Comparison of ENCODE assay signal across 8 cellular contexts in the genomic region with DNA sequence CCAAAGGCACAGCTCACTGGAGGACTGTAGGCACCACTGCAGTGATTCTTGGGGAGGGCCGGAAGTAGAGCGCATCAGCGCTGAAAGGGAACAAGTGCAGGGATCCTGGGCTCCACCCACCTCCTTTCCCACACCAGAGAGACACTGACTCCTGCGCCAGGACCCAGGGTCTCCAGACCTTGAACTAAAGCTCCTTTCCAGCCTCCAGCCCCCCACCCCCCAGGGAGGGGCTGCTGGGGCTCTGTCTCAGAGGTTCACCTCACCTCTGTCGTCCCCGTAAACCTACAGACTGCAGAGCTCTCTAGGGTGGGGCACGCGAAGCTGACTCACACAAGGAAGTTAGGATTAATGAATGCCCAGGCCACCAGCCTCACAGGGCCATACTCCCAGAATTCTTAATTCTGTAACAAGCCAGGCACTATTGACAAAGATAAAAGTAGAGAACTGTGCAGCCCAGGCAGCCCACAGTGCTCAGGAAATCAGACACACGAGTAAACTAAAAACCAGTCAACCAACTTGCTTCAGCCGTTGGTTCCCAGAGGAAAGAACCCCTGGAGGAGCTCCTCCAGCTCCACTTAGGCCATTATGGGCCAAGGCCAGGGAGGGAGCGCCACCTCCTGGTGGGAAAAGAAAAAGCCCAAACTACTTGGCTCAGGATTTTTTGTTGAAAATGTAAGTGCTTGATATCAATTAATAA. TPM values are rescaled to one million over a fixed set of nuclear protein-coding genes. Genes with fewer than 3 reads are reported as not detected.
DNase-seq lines count a peak whose midpoint lies in the region; ATAC-seq and TF ChIP-seq lines count a peak whose summit lies in the region.

No MANE protein-coding gene starts in this region.

- no peak overlapping the region for H3K9ac ChIP-seq in NT2/D1 (ENCODE audit: insufficient read length, low read depth)

- no peak for TF ChIP-seq EP300 in esophagus muscularis mucosa (IDR thresholded peaks at IDR 0.05)

- H3K36me3 ChIP-seq in NT2/D1 (ENCODE audit: insufficient read depth, insufficient read length, low read length) = no peaks in the 10 kb centered on the region
- H3K36me3 ChIP-seq in esophagus muscularis mucosa = no peaks in the 10 kb centered on the region

- no peak overlapping the region for H3K4me3 Mint-ChIP-seq in naive B cell
- H3K4me3 Mint-ChIP-seq in stimulated activated naive CD8-positive, alpha-beta T cell treated with anti-CD3 and anti-CD28 coated beads, Interleukin-15, amount 100 ng/mL, for 72 hours = no peak overlapping the region

- no peaks in the 10 kb centered on the region for H3K9me3 ChIP-seq in NT2/D1 (ENCODE audit: insufficient read depth, low read length)
- H3K9me3 ChIP-seq in esophagus muscularis mucosa = no peaks in the 10 kb centered on the region

- H3K4me3 ChIP-seq in HFF-Myc (replicated peaks; ENCODE audit: low read depth, low read length) (no peak overlapping the region), NT2/D1 (ENCODE audit: insufficient read length, low read depth) (no peak overlapping the region), esophagus muscularis mucosa (no peak overlapping the region)

- no peak for TF ChIP-seq POLR2A in esophagus muscularis mucosa (IDR thresholded peaks at IDR 0.05; ENCODE audit: low read depth)

- peak overlapping the region in 2 of 6 donors; percentile 10 to 47 for H3K27ac Mint-ChIP-seq in naive B cell
- no peak overlapping the region for H3K27ac Mint-ChIP-seq in stimulated activated naive CD8-positive, alpha-beta T cell treated with anti-CD3 and anti-CD28 coated beads, Interleukin-15, amount 100 ng/mL, for 72 hours

- H3K27me3 Mint-ChIP-seq in naive B cell = peaks cover 0 to 6% (median 0%) of the 10 kb centered on the region in 3 donors
- H3K27me3 Mint-ChIP-seq in stimulated activated naive CD8-positive, alpha-beta T cell treated with anti-CD3 and anti-CD28 coated beads, Interleukin-15, amount 100 ng/mL, for 72 hours = no peaks in the 10 kb centered on the region

- H3K4me1 Mint-ChIP-seq in naive B cell = no peaks in the 10 kb centered on the region
- H3K4me1 Mint-ChIP-seq in stimulated activated naive CD8-positive, alpha-beta T cell treated with anti-CD3 and anti-CD28 coated beads, Interleukin-15, amount 100 ng/mL, for 72 hours = peaks cover 6% of the 10 kb centered on the region

- TF ChIP-seq CTCF in HFF-Myc (IDR thresholded peaks at IDR 0.05; ENCODE audit: low read depth, low read length, missing control alignments) (peak; percentile 91), esophagus muscularis mucosa (IDR thresholded peaks at IDR 0.05) (peak; percentile 80 to 85 (median 84))

- peak; percentile 77 for DNase-seq in CD1c-positive myeloid dendritic cell (ENCODE audit: extremely low spot score)
- peak; percentile 38 for DNase-seq in HFF-Myc (ENCODE audit: extremely low read depth, low read depth)
- DNase-seq in NT2/D1 (ENCODE audit: low read depth, low spot score) = peak; percentile 65
- peak; percentile 28 for DNase-seq in activated T-cell treated with anti-CD3 and anti-CD28 coated beads for 24 hours (ENCODE audit: low read depth)
- no peak for DNase-seq in esophagus muscularis mucosa (ENCODE audit: extremely low spot score)
- DNase-seq in naive B cell = peak; percentile 7
- peak; percentile 54 to 56 for DNase-seq in stimulated activated naive CD8-positive, alpha-beta T cell treated with anti-CD3 and anti-CD28 coated beads, Interleukin-15, amount 100 ng/mL, for 72 hours

- ATAC-seq in naive B cell (ENCODE audit: low read depth in 2 of 2) (no peak), GM21717 (IDR thresholded peaks at IDR 0.05; ENCODE audit: unreplicated experiment) (no peak)
- ATAC-seq in stimulated activated naive CD8-positive, alpha-beta T cell treated with anti-CD3 and anti-CD28 coated beads, Interleukin-15, amount 100 ng/mL, for 72 hours = no peak

- H3K4me1 ChIP-seq in NT2/D1 (ENCODE audit: insufficient read depth, insufficient read length) = peaks cover 4% of the 10 kb centered on the region
- H3K4me1 ChIP-seq in esophagus muscularis mucosa = peaks cover 0 to 2% (median 0%) of the 10 kb centered on the region in 4 donors

- 62% methylated on average over 8 of the region's 11 CpGs for WGBS in esophagus muscularis mucosa

- H3K27me3 ChIP-seq in NT2/D1 (ENCODE audit: insufficient read depth, insufficient read length) (no peaks in the 10 kb centered on the region), esophagus muscularis mucosa (peaks cover 0 to under 1% (median 0%) of the 10 kb centered on the region in 4 donors)

- H3K36me3 Mint-ChIP-seq in naive B cell = no peaks in the 10 kb centered on the region

- intact Hi-C loops in esophagus muscularis mucosa (cut with DNase I) = loop anchor here (1.0 to 5.0 kb wide), 2 partner anchors 301 to 348 kb away; no protein-coding TSS in a partner anchor

- H3K9me3 Mint-ChIP-seq in naive B cell = no peaks in the 10 kb centered on the region
- no peaks in the 10 kb centered on the region for H3K9me3 Mint-ChIP-seq in stimulated activated naive CD8-positive, alpha-beta T cell treated with anti-CD3 and anti-CD28 coated beads, Interleukin-15, amount 100 ng/mL, for 72 hours

- no peak overlapping the region for H3K27ac ChIP-seq in esophagus muscularis mucosa (replicated peaks in 1 of 4)

RNA-seq across cellular contexts. Expression of gene ACAA2, which starts 45.1 kb away (rescaled TPM):
- 100 to 1,000 TPM in 1 of 4 donors, 10 to 100 TPM in 3; 46.9 to 101 (median 73.9) TPM for total RNA-seq in esophagus muscularis mucosa
- polyA plus RNA-seq in naive B cell (ENCODE audit: low read depth in 6 of 6) = 100 to 1,000 TPM in 1 of 6 donors, 10 to 100 TPM in 5; 34.5 to 100 (median 43.5) TPM
